Comparison of ENCODE assay signal across 2 cellular contexts in the genomic region with DNA sequence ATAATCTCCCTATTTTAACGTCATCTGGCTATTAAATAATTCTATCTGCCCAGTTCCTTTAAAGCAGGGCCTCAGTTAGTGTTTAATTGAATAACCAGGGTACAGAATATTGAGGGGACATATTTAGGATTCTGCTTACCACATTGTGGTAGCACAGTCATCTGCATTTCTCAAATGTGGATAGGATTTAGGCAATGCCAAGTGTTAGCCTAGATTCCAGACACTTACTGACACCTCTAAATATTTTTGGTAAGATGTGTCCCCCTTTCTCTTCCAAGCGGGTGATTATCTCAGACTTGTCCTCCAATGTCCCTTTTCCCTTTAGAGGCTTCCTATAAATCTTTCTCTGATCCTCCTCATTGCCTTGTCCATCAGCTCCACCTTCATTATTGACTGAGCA.
TF ChIP-seq lines count a peak whose summit lies in the region.

No MANE protein-coding gene starts in this region.

TF ChIP-seq in A549, 52 proteins besides CTCF, POLR2A, EP300 and RAD21 (continued from another document):
- no peak for TF ChIP-seq KDM5A (IDR thresholded peaks at IDR 0.05)
- TF ChIP-seq HOXB5 (CRISPR knock-in tag; IDR thresholded peaks at IDR 0.05): no peak
- TF ChIP-seq RARB (CRISPR knock-in tag; IDR thresholded peaks at IDR 0.05): no peak

TF ChIP-seq in WTC11, 78 proteins besides CTCF, POLR2A, EP300 and RAD21 (continued from another document):
- TF ChIP-seq, protein P1, sequence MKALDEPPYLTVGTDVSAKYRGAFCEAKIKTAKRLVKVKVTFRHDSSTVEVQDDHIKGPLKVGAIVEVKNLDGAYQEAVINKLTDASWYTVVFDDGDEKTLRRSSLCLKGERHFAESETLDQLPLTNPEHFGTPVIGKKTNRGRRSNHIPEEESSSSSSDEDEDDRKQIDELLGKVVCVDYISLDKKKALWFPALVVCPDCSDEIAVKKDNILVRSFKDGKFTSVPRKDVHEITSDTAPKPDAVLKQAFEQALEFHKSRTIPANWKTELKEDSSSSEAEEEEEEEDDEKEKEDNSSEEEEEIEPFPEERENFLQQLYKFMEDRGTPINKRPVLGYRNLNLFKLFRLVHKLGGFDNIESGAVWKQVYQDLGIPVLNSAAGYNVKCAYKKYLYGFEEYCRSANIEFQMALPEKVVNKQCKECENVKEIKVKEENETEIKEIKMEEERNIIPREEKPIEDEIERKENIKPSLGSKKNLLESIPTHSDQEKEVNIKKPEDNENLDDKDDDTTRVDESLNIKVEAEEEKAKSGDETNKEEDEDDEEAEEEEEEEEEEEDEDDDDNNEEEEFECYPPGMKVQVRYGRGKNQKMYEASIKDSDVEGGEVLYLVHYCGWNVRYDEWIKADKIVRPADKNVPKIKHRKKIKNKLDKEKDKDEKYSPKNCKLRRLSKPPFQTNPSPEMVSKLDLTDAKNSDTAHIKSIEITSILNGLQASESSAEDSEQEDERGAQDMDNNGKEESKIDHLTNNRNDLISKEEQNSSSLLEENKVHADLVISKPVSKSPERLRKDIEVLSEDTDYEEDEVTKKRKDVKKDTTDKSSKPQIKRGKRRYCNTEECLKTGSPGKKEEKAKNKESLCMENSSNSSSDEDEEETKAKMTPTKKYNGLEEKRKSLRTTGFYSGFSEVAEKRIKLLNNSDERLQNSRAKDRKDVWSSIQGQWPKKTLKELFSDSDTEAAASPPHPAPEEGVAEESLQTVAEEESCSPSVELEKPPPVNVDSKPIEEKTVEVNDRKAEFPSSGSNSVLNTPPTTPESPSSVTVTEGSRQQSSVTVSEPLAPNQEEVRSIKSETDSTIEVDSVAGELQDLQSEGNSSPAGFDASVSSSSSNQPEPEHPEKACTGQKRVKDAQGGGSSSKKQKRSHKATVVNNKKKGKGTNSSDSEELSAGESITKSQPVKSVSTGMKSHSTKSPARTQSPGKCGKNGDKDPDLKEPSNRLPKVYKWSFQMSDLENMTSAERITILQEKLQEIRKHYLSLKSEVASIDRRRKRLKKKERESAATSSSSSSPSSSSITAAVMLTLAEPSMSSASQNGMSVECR (CRISPR knock-in tag; IDR thresholded peaks at IDR 0.05; ENCODE audit: borderline replicate concordance): no peak
- TF ChIP-seq TP53 (CRISPR knock-in tag; IDR thresholded peaks at IDR 0.05) (no peak), NR3C1 (CRISPR knock-in tag; conservative IDR thresholded peaks at IDR 0.05; ENCODE audit: low read depth) (no peak), FOXK1 (CRISPR knock-in tag; IDR thresholded peaks at IDR 0.05) (no peak), FOXP1 (CRISPR knock-in tag; IDR thresholded peaks at IDR 0.05; ENCODE audit: borderline replicate concordance) (no peak)
- TF ChIP-seq, protein P2, sequence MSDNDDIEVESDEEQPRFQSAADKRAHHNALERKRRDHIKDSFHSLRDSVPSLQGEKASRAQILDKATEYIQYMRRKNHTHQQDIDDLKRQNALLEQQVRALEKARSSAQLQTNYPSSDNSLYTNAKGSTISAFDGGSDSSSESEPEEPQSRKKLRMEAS (CRISPR knock-in tag; IDR thresholded peaks at IDR 0.05): no peak
